In the genomic region with DNA sequence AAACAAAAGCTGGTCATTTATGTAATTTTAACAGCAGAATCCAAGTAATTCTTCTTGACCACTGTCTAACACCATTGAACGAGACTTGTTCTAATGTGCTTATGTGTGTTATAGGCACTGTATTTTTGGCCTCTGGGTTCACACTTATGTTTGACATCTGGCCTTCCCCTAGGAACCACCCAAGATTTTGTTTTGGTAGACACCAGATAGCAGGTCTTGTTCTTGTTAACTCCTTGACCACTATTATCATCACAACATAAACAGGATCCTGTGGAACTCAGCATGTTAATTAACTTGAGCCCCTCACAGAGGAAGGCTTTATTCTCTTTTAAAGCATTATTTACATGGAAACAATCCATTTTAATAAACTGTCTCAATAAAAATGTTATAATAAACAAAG, we compare ENCODE assay signal across 25 cellular contexts.
"Had no signal": no experiment of that assay in that cellular context is flagged by ENCODE, and none has a peak within 500 bp of the region (broad histone marks: within the 10 kb centered on the region; RNA-seq: fewer than 3 reads in every experiment).

No MANE protein-coding gene starts in this region.

- H3K4me1 Mint-ChIP-seq: naive B cell; stimulated activated memory B cell treated with anti-CD40 and anti-IgM and Interleukin-4, amounts not matched to agents 10 μg/mL and 1 μg/mL and 100 μg/mL, for 72 hours had no signal

- H3K4me3 ChIP-seq: dorsolateral prefrontal cortex, esophagus muscularis mucosa, gastrocnemius medialis, heart right ventricle, lung, psoas muscle, right lobe of liver, testis, tibial nerve, upper lobe of right lung, vagina had no signal

- H3K27ac Mint-ChIP-seq: naive B cell; nephron; stimulated activated memory B cell treated with anti-CD40 and anti-IgM and Interleukin-4, amounts not matched to agents 10 μg/mL and 1 μg/mL and 100 μg/mL, for 72 hours; stimulated activated naive CD8-positive, alpha-beta T cell treated with anti-CD3 and anti-CD28 coated beads, Interleukin-15, Interleukin-2, amounts not matched to agents 100 ng/mL and 50 ng/mL, for 24 hours had no signal

- H3K27me3 Mint-ChIP-seq: naive B cell; stimulated activated memory B cell treated with anti-CD40 and anti-IgM and Interleukin-4, amounts not matched to agents 10 μg/mL and 1 μg/mL and 100 μg/mL, for 72 hours had no signal

- H3K79me2 ChIP-seq: parathyroid adenoma had no signal

- H2AFZ ChIP-seq: parathyroid adenoma had no signal

- H3K9me3 ChIP-seq: esophagus muscularis mucosa, gastrocnemius medialis, heart right ventricle, psoas muscle, right lobe of liver, testis, tibial nerve, upper lobe of right lung, vagina had no signal

- H3K36me3 ChIP-seq: esophagus muscularis mucosa, gastrocnemius medialis, heart right ventricle, right lobe of liver, tibial nerve, upper lobe of right lung, vagina had no signal

- ATAC-seq: gastrocnemius medialis; heart right ventricle; left colon; left ventricle myocardium superior; psoas muscle; right lobe of liver; stimulated activated memory B cell treated with anti-CD40 and anti-IgM and Interleukin-4, amounts not matched to agents 10 μg/mL and 1 μg/mL and 100 μg/mL, for 72 hours; upper lobe of right lung had no signal

- H3K27ac ChIP-seq: dorsolateral prefrontal cortex, epithelial cell of prostate, esophagus muscularis mucosa, gastrocnemius medialis, heart right ventricle, parathyroid adenoma, psoas muscle, right lobe of liver, testis, tibial nerve, upper lobe of right lung, vagina had no signal

- DNase-seq: cortex of kidney; dorsolateral prefrontal cortex; effector CD8-positive, alpha-beta T cell; gastrocnemius medialis; heart right ventricle; left colon; left ventricle myocardium superior; naive B cell; psoas muscle; retina; right lobe of liver; stimulated activated CD4-positive, alpha-beta T cell treated with anti-CD3 and anti-CD28 coated beads, Interleukin-15, amount 100 ng/mL, for 24 hours; stimulated activated CD4-positive, alpha-beta T cell treated with anti-CD3 and anti-CD28 coated beads, Interleukin-1b, Interleukin-23, amount 100 ng/mL, for 48 hours; stimulated activated CD4-positive, alpha-beta T cell treated with anti-CD3 and anti-CD28 coated beads, Interleukin-4, amount 100 ng/mL, for 24 hours; testis; upper lobe of right lung had no signal

- H3K4me1 ChIP-seq: esophagus muscularis mucosa, gastrocnemius medialis, heart right ventricle, parathyroid adenoma, psoas muscle, right lobe of liver, testis, tibial nerve, upper lobe of right lung, vagina had no signal

- H3K4me3 Mint-ChIP-seq: naive B cell; nephron; stimulated activated memory B cell treated with anti-CD40 and anti-IgM and Interleukin-4, amounts not matched to agents 10 μg/mL and 1 μg/mL and 100 μg/mL, for 72 hours; stimulated activated naive CD8-positive, alpha-beta T cell treated with anti-CD3 and anti-CD28 coated beads, Interleukin-15, Interleukin-2, amounts not matched to agents 100 ng/mL and 50 ng/mL, for 24 hours had no signal

- H3K27me3 ChIP-seq: dorsolateral prefrontal cortex, esophagus muscularis mucosa, gastrocnemius medialis, heart right ventricle, testis, tibial nerve, upper lobe of right lung, vagina had no signal

- H3K9ac ChIP-seq: parathyroid adenoma had no signal

- H3K36me3 Mint-ChIP-seq: naive B cell; stimulated activated memory B cell treated with anti-CD40 and anti-IgM and Interleukin-4, amounts not matched to agents 10 μg/mL and 1 μg/mL and 100 μg/mL, for 72 hours had no signal

- H3K9me3 Mint-ChIP-seq: naive B cell; nephron; stimulated activated memory B cell treated with anti-CD40 and anti-IgM and Interleukin-4, amounts not matched to agents 10 μg/mL and 1 μg/mL and 100 μg/mL, for 72 hours; stimulated activated naive CD8-positive, alpha-beta T cell treated with anti-CD3 and anti-CD28 coated beads, Interleukin-15, Interleukin-2, amounts not matched to agents 100 ng/mL and 50 ng/mL, for 24 hours had no signal
